Comparison of ENCODE assay signal across 8 cellular contexts in genomic region chr17:81514735-81515529, GRCh38. TPM values are rescaled to one million over a fixed set of nuclear protein-coding genes. Genes with fewer than 3 reads are reported as not detected.
DNase-seq lines count a peak whose midpoint lies in the region; ATAC-seq, FAIRE-seq and TF ChIP-seq lines count a peak whose summit lies in the region.

No MANE protein-coding gene starts in this region.

- POLR2A ChIA-PET in HepG2 (lab: Yijun Ruan, JAX) = interaction anchor here (0.5 to 4.3 kb wide), 10 partner anchors 7 to 276 kb away, joined by 3 to 27 read pairs (median 3); partner anchors contain the start of genes BAHCC1, FAAP100, NDUFAF8 and TEPSIN

- BruUV-seq in HepG2 (replicated peaks; lab: Mats Ljungman, UMichigan) = TSS peak; percentile 56

- H3K4me3 ChIP-seq in H7 (ENCODE audit: insufficient read depth, low read depth, low read length) (peak overlapping the region; percentile 81), dorsolateral prefrontal cortex (peak overlapping the region; percentile 59 to 100 (median 93)), HepG2 (replicated peaks in 1 of 3; ENCODE audit: insufficient read depth in 1 of 3, low read depth in 2 of 3, low read length in 3 of 3) (peak overlapping the region; percentile 54 to 88 (median 75))

- peaks cover 26% of the 10 kb centered on the region for H3K79me2 ChIP-seq in HepG2 (ENCODE audit: insufficient read depth, low read length)

- in situ Hi-C loops in HepG2 (cut with HindIII; ENCODE audit: extremely low pct_ligation_motif_present, low pct_unique_long_range_greater_than_20kb) = no loop called here

- H3K9me3 ChIP-seq in HepG2 (ENCODE audit: low read length) = no peaks in the 10 kb centered on the region

- H3K9ac ChIP-seq in HepG2 (ENCODE audit: insufficient read depth, low read depth, low read length) = peak overlapping the region; percentile 99

- no peak overlapping the region for H2AFZ ChIP-seq in HepG2 (ENCODE audit: low read length)

- peaks cover 13% of the 10 kb centered on the region for H3K27me3 ChIP-seq in H7 (ENCODE audit: control insufficient read depth, insufficient read depth, low read length)
- peaks cover 0 to 22% (median 8%) of the 10 kb centered on the region in 45 donors for H3K27me3 ChIP-seq in dorsolateral prefrontal cortex
- H3K27me3 ChIP-seq in HepG2 (ENCODE audit: control insufficient read depth in 1 of 2, insufficient read depth in 2 of 2, low read length in 2 of 2) = peaks cover 0 to 4% of the 10 kb centered on the region in 2 experiments; a peak in 1 of 5 replicates

- intact Hi-C loops in dorsolateral prefrontal cortex (cut with DNase I) (loop anchor here (2.0 to 5.0 kb wide), 2 partner anchors 37 to 38 kb away; partner anchors contain the start of gene FAAP100 (in 2 of the 2)), HepG2 (cut with micrococcal nuclease; ENCODE audit: unreplicated experiment) (loop anchor here (10.0 kb wide), 1 partner anchor 120 kb away; the partner anchor contains the start of gene BAHCC1)

- peak overlapping the region; percentile 97 for H3K4me2 ChIP-seq in HepG2 (ENCODE audit: low read depth, low read length)

- H3K4me1 ChIP-seq in HepG2 (ENCODE audit: insufficient read depth, low read length) = peaks cover 55% of the 10 kb centered on the region

- DNase-seq in DMS114 treated with DMSO at 0.1 percent for 48 hours (lab: John Stamatoyannopoulos, UW; ENCODE audit: unreplicated experiment) = peak; percentile 45
- DNase-seq in H7 = peak; percentile 94
- DNase-seq in NCI-H2227 (lab: John Stamatoyannopoulos, UW; ENCODE audit: unreplicated experiment) = peak; percentile 83
- peak; percentile 60 to 66 for DNase-seq in activated CD4-positive, alpha-beta T cell treated with anti-CD3 and anti-CD28 coated beads, Interleukin-2, amount 50 U/mL, for 4 hours
- DNase-seq in dorsolateral prefrontal cortex = peak in 4 of 10 donors; percentile 35 to 72 (median 56)
- DNase-seq in HepG2 (ENCODE audit: low spot score) = peak; percentile 73
- DNase-seq in stimulated activated CD4-positive, alpha-beta T cell treated with anti-CD3 and anti-CD28 coated beads, TNF-alpha, amount 100 ng/mL, for 24 hours (ENCODE audit: low read depth in 3 of 3) = peak in 2 of 3 experiments; percentile 53 to 80
- DNase-seq in HUDEP-2 (lab: John Stamatoyannopoulos, UW; ENCODE audit: unreplicated experiment in 76 of 76) = no peak

- 0 out of 4 replicates have a peak, but pooled peaks of 1 of the 2 experiments have one; percentile 25 for TF ChIP-seq EP300 in HepG2 (IDR thresholded peaks at IDR 0.05; ENCODE audit: low read depth in 2 of 2, low read length in 2 of 2)
- no peak for TF ChIP-seq EP300 in HepG2 (CRISPR knock-in tag; IDR thresholded peaks at IDR 0.05; ENCODE audit: borderline replicate concordance)

- CTCF ChIA-PET in HepG2 (lab: Yijun Ruan, JAX; ENCODE audit: low intra/inter-chr PET ratio, low total read pairs) = no interaction called here

- no peak for TF ChIP-seq RAD21 in HepG2 (CRISPR knock-in tag; IDR thresholded peaks at IDR 0.05)

- H3K36me3 ChIP-seq in H7 (replicated peaks; ENCODE audit: control insufficient read depth, insufficient read depth, low read length) = peaks cover 23% of the 10 kb centered on the region
- H3K36me3 ChIP-seq in HepG2 (replicated peaks in 1 of 2; ENCODE audit: control insufficient read depth in 1 of 2, insufficient read depth in 2 of 2, low read length in 2 of 2) = peaks cover 14 to 22% of the 10 kb centered on the region in 2 experiments

- FAIRE-seq in HepG2 (lab: Jason Lieb, UNC) = no peak

- H4K20me1 ChIP-seq in HepG2 (ENCODE audit: insufficient read depth, low read length) = peaks cover 24% of the 10 kb centered on the region

- 4% methylated on average over 10 of the region's 82 CpGs for WGBS in HepG2 (ENCODE audit: low lambda C conversion rate)

- no peak for TF ChIP-seq POLR2A in HepG2 (IDR thresholded peaks at IDR 0.05; ENCODE audit: insufficient read depth in 1 of 2, low read depth in 2 of 2, low read length in 2 of 2)

- ATAC-seq in HepG2 = peak; percentile 19

- peak overlapping the region in 58 of 59 donors; percentile 49 to 100 (median 99) for H3K27ac ChIP-seq in dorsolateral prefrontal cortex
- H3K27ac ChIP-seq in HepG2 (ENCODE audit: extremely low read length, insufficient read depth, low read length) = peak overlapping the region; percentile 86

- TF ChIP-seq CTCF in dorsolateral prefrontal cortex (IDR thresholded peaks at IDR 0.05 in 54 of 56, conservative IDR thresholded peaks at IDR 0.05 in 2 of 56; ENCODE audit: low read depth in 1 of 56, partially characterized antibody in 56 of 56) (no peak), HepG2 (CRISPR knock-in tag; IDR thresholded peaks at IDR 0.05) (no peak)

RNA-seq across cellular contexts. Expression of gene ACTG1, which starts 2.3 kb away (rescaled TPM):
- 5,543 and 5,789 TPM in 2 replicates for total RNA-seq in H7 (2014; rRNA removed; shearing (Covaris generic))
- total RNA-seq in dorsolateral prefrontal cortex (1,000 to 10,000 TPM in 85 of 120 experiments, 100 to 1,000 TPM in 35; 558 to 1,589 (median 1,117) TPM), HepG2 (2016; rRNA removed; fragmentation: Illumina TruSeq; extraction: Trizol) (973 and 1,028 TPM in 2 replicates)
- 361 and 399 TPM in 2 replicates for total RNA-seq in HepG2 (2016; cell fraction: cytosol; rRNA removed; fragmentation: Illumina TruSeq; extraction: Trizol; ENCODE audit: low read depth)
- total RNA-seq in HepG2 (2016; cell fraction: insoluble cytoplasmic fraction; rRNA removed; fragmentation: Illumina TruSeq; extraction: Trizol) = 848 and 989 TPM in 2 replicates
- total RNA-seq in HepG2 (2016; cell fraction: membrane; rRNA removed; fragmentation: Illumina TruSeq; extraction: Trizol) = 986 and 1,002 TPM in 2 replicates
- 479 and 519 TPM in 2 replicates for total RNA-seq in HepG2 (2016; cell fraction: nucleus; rRNA removed; fragmentation: Illumina TruSeq; extraction: Trizol)
- 1,138 and 1,217 TPM in 2 replicates for polyA plus RNA-seq in HepG2 (2011; rRNA removed)
- polyA plus RNA-seq in HepG2 (2011; cell fraction: cytosol; rRNA removed) = 2,631 and 2,697 TPM in 2 replicates
- polyA plus RNA-seq in HepG2 (2011; cell fraction: nucleus; rRNA removed) = 3,693 and 3,967 TPM in 2 replicates
- 1,881 and 2,139 TPM in 2 replicates for polyA plus RNA-seq in HepG2 (2012)
- 598 and 619 TPM in 2 replicates for polyA plus RNA-seq in HepG2 (2016; cell fraction: cytosol; fragmentation: Illumina TruSeq; extraction: Trizol; ENCODE audit: low read depth)
- polyA plus RNA-seq in HepG2 (2016; cell fraction: insoluble cytoplasmic fraction; fragmentation: Illumina TruSeq; extraction: Trizol; ENCODE audit: low read depth) = 1,358 and 1,713 TPM in 2 replicates
- polyA plus RNA-seq in HepG2 (2016; cell fraction: membrane; fragmentation: Illumina TruSeq; extraction: Trizol; ENCODE audit: low read depth) = 1,224 and 1,364 TPM in 2 replicates
- polyA plus RNA-seq in HepG2 (2016; cell fraction: nucleus; fragmentation: Illumina TruSeq; extraction: Trizol; ENCODE audit: insufficient read depth, low read depth) = 1,038 and 1,070 TPM in 2 replicates
- 750 and 1,581 TPM in 2 replicates for polyA minus RNA-seq in HepG2 (2011; rRNA and poly(A)+ RNA removed; ENCODE audit: low replicate concordance)
- polyA minus RNA-seq in HepG2 (2011; cell fraction: cytosol; rRNA and poly(A)+ RNA removed) = 1,072 and 1,192 TPM in 2 replicates
- polyA minus RNA-seq in HepG2 (2011; cell fraction: nucleus; rRNA and poly(A)+ RNA removed) = 609 and 760 TPM in 2 replicates

RNA-seq across cellular contexts. Expression of gene FSCN2, which starts 13.2 kb away (rescaled TPM):
- total RNA-seq in H7 (2014; rRNA removed; shearing (Covaris generic)) = 0.33 TPM in 1 of 2 replicates, not detected in the other
- total RNA-seq in dorsolateral prefrontal cortex = 1 to 10 TPM in 111 of 120 experiments, under 1 TPM in 9; 0.52 to 5.1 (median 2.0) TPM
- total RNA-seq in HepG2 (2016; rRNA removed; fragmentation: Illumina TruSeq; extraction: Trizol) = not detected in 2 replicates
- total RNA-seq in HepG2 (2016; cell fraction: cytosol; rRNA removed; fragmentation: Illumina TruSeq; extraction: Trizol; ENCODE audit: low read depth) = not detected in 2 replicates
- not detected in 2 replicates for total RNA-seq in HepG2 (2016; cell fraction: insoluble cytoplasmic fraction; rRNA removed; fragmentation: Illumina TruSeq; extraction: Trizol)
- total RNA-seq in HepG2 (2016; cell fraction: membrane; rRNA removed; fragmentation: Illumina TruSeq; extraction: Trizol) = not detected in 2 replicates
- not detected in 2 replicates for total RNA-seq in HepG2 (2016; cell fraction: nucleus; rRNA removed; fragmentation: Illumina TruSeq; extraction: Trizol)
- polyA plus RNA-seq in HepG2 (2011; rRNA removed) = 0.09 and 0.31 TPM in 2 replicates
- polyA plus RNA-seq in HepG2 (2011; cell fraction: cytosol; rRNA removed) = 0.17 TPM in 2 replicates
- polyA plus RNA-seq in HepG2 (2011; cell fraction: nucleus; rRNA removed) = 2.2 and 2.8 TPM in 2 replicates
- 0.11 and 0.17 TPM in 2 replicates for polyA plus RNA-seq in HepG2 (2012)
- polyA plus RNA-seq in HepG2 (2016; cell fraction: cytosol; fragmentation: Illumina TruSeq; extraction: Trizol; ENCODE audit: low read depth) = not detected in 2 replicates
- not detected in 2 replicates for polyA plus RNA-seq in HepG2 (2016; cell fraction: insoluble cytoplasmic fraction; fragmentation: Illumina TruSeq; extraction: Trizol; ENCODE audit: low read depth)
- not detected in 2 replicates for polyA plus RNA-seq in HepG2 (2016; cell fraction: membrane; fragmentation: Illumina TruSeq; extraction: Trizol; ENCODE audit: low read depth)
- polyA plus RNA-seq in HepG2 (2016; cell fraction: nucleus; fragmentation: Illumina TruSeq; extraction: Trizol; ENCODE audit: insufficient read depth, low read depth) = not detected in 2 replicates
- 1.5 and 1.9 TPM in 2 replicates for polyA minus RNA-seq in HepG2 (2011; rRNA and poly(A)+ RNA removed; ENCODE audit: low replicate concordance)
- not detected in 2 replicates for polyA minus RNA-seq in HepG2 (2011; cell fraction: cytosol; rRNA and poly(A)+ RNA removed)
- 0.75 and 0.77 TPM in 2 replicates for polyA minus RNA-seq in HepG2 (2011; cell fraction: nucleus; rRNA and poly(A)+ RNA removed)

RNA-seq across cellular contexts. Expression of gene FAAP100, which starts 37.2 kb away (rescaled TPM):
- 40.4 and 46.6 TPM in 2 replicates for total RNA-seq in H7 (2014; rRNA removed; shearing (Covaris generic))
- 10 to 100 TPM; 11.9 to 29.9 (median 19.3) TPM for total RNA-seq in dorsolateral prefrontal cortex
- 13.9 and 20.8 TPM in 2 replicates for total RNA-seq in HepG2 (2016; rRNA removed; fragmentation: Illumina TruSeq; extraction: Trizol)
- total RNA-seq in HepG2 (2016; cell fraction: cytosol; rRNA removed; fragmentation: Illumina TruSeq; extraction: Trizol; ENCODE audit: low read depth) = 10.4 and 11.2 TPM in 2 replicates
- 11.4 and 20.4 TPM in 2 replicates for total RNA-seq in HepG2 (2016; cell fraction: insoluble cytoplasmic fraction; rRNA removed; fragmentation: Illumina TruSeq; extraction: Trizol)
- total RNA-seq in HepG2 (2016; cell fraction: membrane; rRNA removed; fragmentation: Illumina TruSeq; extraction: Trizol) = 23.6 and 25.4 TPM in 2 replicates
- total RNA-seq in HepG2 (2016; cell fraction: nucleus; rRNA removed; fragmentation: Illumina TruSeq; extraction: Trizol) = 19.0 and 22.7 TPM in 2 replicates
- 7.6 and 11.1 TPM in 2 replicates for polyA plus RNA-seq in HepG2 (2011; rRNA removed)
- 6.5 and 11.8 TPM in 2 replicates for polyA plus RNA-seq in HepG2 (2011; cell fraction: cytosol; rRNA removed)
- polyA plus RNA-seq in HepG2 (2011; cell fraction: nucleus; rRNA removed) = 37.4 and 38.6 TPM in 2 replicates
- 9.3 and 10.7 TPM in 2 replicates for polyA plus RNA-seq in HepG2 (2012)
- 6.1 and 6.4 TPM in 2 replicates for polyA plus RNA-seq in HepG2 (2016; cell fraction: cytosol; fragmentation: Illumina TruSeq; extraction: Trizol; ENCODE audit: low read depth)
- polyA plus RNA-seq in HepG2 (2016; cell fraction: insoluble cytoplasmic fraction; fragmentation: Illumina TruSeq; extraction: Trizol; ENCODE audit: low read depth) = 13.7 and 17.1 TPM in 2 replicates
- 14.4 and 16.7 TPM in 2 replicates for polyA plus RNA-seq in HepG2 (2016; cell fraction: membrane; fragmentation: Illumina TruSeq; extraction: Trizol; ENCODE audit: low read depth)
- 43.7 and 45.9 TPM in 2 replicates for polyA plus RNA-seq in HepG2 (2016; cell fraction: nucleus; fragmentation: Illumina TruSeq; extraction: Trizol; ENCODE audit: insufficient read depth, low read depth)
- polyA minus RNA-seq in HepG2 (2011; rRNA and poly(A)+ RNA removed; ENCODE audit: low replicate concordance) = 13.6 and 27.9 TPM in 2 replicates
- 7.7 and 8.2 TPM in 2 replicates for polyA minus RNA-seq in HepG2 (2011; cell fraction: cytosol; rRNA and poly(A)+ RNA removed)
- 22.8 and 26.2 TPM in 2 replicates for polyA minus RNA-seq in HepG2 (2011; cell fraction: nucleus; rRNA and poly(A)+ RNA removed)

Comparison
In these comparisons a context has a peak if more than half of its experiments do, and no peak if none do; other contexts are left out.
1. DNase-seq: peak in DMS114 treated with DMSO at 0.1 percent for 48 hours (single experiment), H7 (single experiment), NCI-H2227 (single experiment), activated CD4-positive, alpha-beta T cell treated with anti-CD3 and anti-CD28 coated beads, Interleukin-2, amount 50 U/mL, for 4 hours (2 of 2), HepG2 (single experiment) and stimulated activated CD4-positive, alpha-beta T cell treated with anti-CD3 and anti-CD28 coated beads, TNF-alpha, amount 100 ng/mL, for 24 hours (2 of 3); none in HUDEP-2 (0 of 76).
2. Peak in every context shown above with its lines, with median percentiles within 50 percentile points of each other: H3K4me3 ChIP-seq.